In the genomic region with DNA sequence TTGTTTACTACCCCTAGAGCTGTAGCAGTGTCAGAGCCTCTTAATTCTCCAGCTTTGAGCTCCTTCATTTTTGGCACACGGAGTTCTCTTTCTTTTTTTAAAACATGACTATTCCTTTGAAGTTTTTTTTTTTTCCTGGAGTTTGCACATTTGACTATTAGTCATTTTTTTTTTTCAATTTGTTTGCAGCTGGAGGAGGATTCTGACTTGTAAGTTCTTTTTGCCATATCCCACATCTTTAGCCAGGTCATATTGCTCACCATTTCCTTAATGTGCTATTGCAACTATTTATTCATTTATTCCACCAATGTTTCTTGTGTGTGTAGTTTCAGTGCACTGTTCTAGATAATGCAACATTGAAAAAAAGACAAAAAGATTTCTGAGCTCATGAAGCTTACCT, we compare ENCODE assay signal across 18 cellular contexts.
"Had no signal": no experiment of that assay in that cellular context is flagged by ENCODE, and none has a peak within 500 bp of the region (broad histone marks: within the 10 kb centered on the region; RNA-seq: fewer than 3 reads in every experiment).

No MANE protein-coding gene starts in this region.

- H3K27me3 Mint-ChIP-seq: activated CD4-positive, alpha-beta T cell treated with anti-CD3 and anti-CD28 coated beads, Interleukin-2, amount 10 ng/mL, durations not matched to agents 24 days and 14 days had no signal

- H3K9me3 ChIP-seq: esophagus squamous epithelium, lower lobe of right lung, mucosa of descending colon, prostate gland, sigmoid colon, SK-N-SH, suprapubic skin, upper lobe of right lung had no signal

- H3K4me1 ChIP-seq: lower lobe of right lung, prostate gland, sigmoid colon, suprapubic skin, upper lobe of right lung had no signal

- H3K4me3 ChIP-seq: dorsolateral prefrontal cortex, esophagus squamous epithelium, lower lobe of right lung, mucosa of descending colon, prostate gland, sigmoid colon, suprapubic skin, upper lobe of right lung had no signal

- H3K9me3 Mint-ChIP-seq: activated naive CD4-positive, alpha-beta T cell treated with anti-CD3 and anti-CD28 coated beads, Interleukin-2, amount 10 ng/mL, durations not matched to agents 7 days and 5 days; activated T-helper 2 cell treated with anti-CD3 and anti-CD28 coated beads, Interferon-gamma antibody, Interleukin-2, Interleukin-4, amounts not matched to agents 10 μg/mL and 5 μg/mL and 100 μg/mL, durations not matched to agents 14 hours and 24 hours and 36 hours had no signal

- DNase-seq: activated CD4-positive, alpha-beta T cell treated with anti-CD3 and anti-CD28 coated beads, Interleukin-2, amount 10 ng/mL, durations not matched to agents 24 days and 14 days; activated naive CD4-positive, alpha-beta T cell treated with anti-CD3 and anti-CD28 coated beads, Interleukin-2, amount 10 ng/mL, durations not matched to agents 7 days and 5 days; brain microvascular endothelial cell; dorsolateral prefrontal cortex; esophagus squamous epithelium; lower lobe of right lung; mucosa of descending colon; natural killer cell; nucleus accumbens; sigmoid colon; SK-N-SH; stimulated activated CD4-positive, alpha-beta T cell treated with anti-CD3 and anti-CD28 coated beads, Interleukin-2, amount 100 ng/mL, for 48 hours; stimulated activated naive CD4-positive, alpha-beta T cell treated with Interleukin-2 at 50 U/mL for 16 hours; T-helper 1 cell; upper lobe of right lung had no signal

- H3K27ac Mint-ChIP-seq: activated CD4-positive, alpha-beta T cell treated with anti-CD3 and anti-CD28 coated beads, Interleukin-2, amount 10 ng/mL, durations not matched to agents 24 days and 14 days; activated naive CD4-positive, alpha-beta T cell treated with anti-CD3 and anti-CD28 coated beads, Interleukin-2, amount 10 ng/mL, durations not matched to agents 7 days and 5 days; activated T-helper 2 cell treated with anti-CD3 and anti-CD28 coated beads, Interferon-gamma antibody, Interleukin-2, Interleukin-4, amounts not matched to agents 10 μg/mL and 5 μg/mL and 100 μg/mL, durations not matched to agents 14 hours and 24 hours and 36 hours; natural killer cell had no signal

- H3K27me3 ChIP-seq: brain microvascular endothelial cell, dorsolateral prefrontal cortex, esophagus squamous epithelium, sigmoid colon, suprapubic skin, upper lobe of right lung had no signal

- H3K9ac ChIP-seq: SK-N-SH had no signal

- ATAC-seq: lower lobe of right lung, mucosa of descending colon, natural killer cell, upper lobe of right lung had no signal

- H3K4me2 ChIP-seq: SK-N-SH had no signal

- H3K27ac ChIP-seq: brain microvascular endothelial cell, dorsolateral prefrontal cortex, esophagus squamous epithelium, lower lobe of right lung, prostate gland, sigmoid colon, suprapubic skin, upper lobe of right lung had no signal

- H3K4me3 Mint-ChIP-seq: activated CD4-positive, alpha-beta T cell treated with anti-CD3 and anti-CD28 coated beads, Interleukin-2, amount 10 ng/mL, durations not matched to agents 24 days and 14 days; activated naive CD4-positive, alpha-beta T cell treated with anti-CD3 and anti-CD28 coated beads, Interleukin-2, amount 10 ng/mL, durations not matched to agents 7 days and 5 days; natural killer cell had no signal

- H3K36me3 Mint-ChIP-seq: activated naive CD4-positive, alpha-beta T cell treated with anti-CD3 and anti-CD28 coated beads, Interleukin-2, amount 10 ng/mL, durations not matched to agents 7 days and 5 days; natural killer cell had no signal

- H3K4me1 Mint-ChIP-seq: activated CD4-positive, alpha-beta T cell treated with anti-CD3 and anti-CD28 coated beads, Interleukin-2, amount 10 ng/mL, durations not matched to agents 24 days and 14 days; activated naive CD4-positive, alpha-beta T cell treated with anti-CD3 and anti-CD28 coated beads, Interleukin-2, amount 10 ng/mL, durations not matched to agents 7 days and 5 days; natural killer cell had no signal

- H3K36me3 ChIP-seq: brain microvascular endothelial cell, esophagus squamous epithelium, lower lobe of right lung, prostate gland, sigmoid colon, suprapubic skin, upper lobe of right lung had no signal
